Comparison of ENCODE assay signal across 9 cellular contexts in genomic region chr2:54459037-54459441, GRCh38. TPM values are rescaled to one million over a fixed set of nuclear protein-coding genes. Genes with fewer than 3 reads are reported as not detected.
DNase-seq lines count a peak whose midpoint lies in the region; TF ChIP-seq lines count a peak whose summit lies in the region.
"Had no signal": no experiment of that assay in that cellular context is flagged by ENCODE, and none has a peak within 500 bp of the region (broad histone marks: within the 10 kb centered on the region; RNA-seq: fewer than 3 reads in every experiment).

No MANE protein-coding gene starts in this region.

- no peak overlapping the region for H4K12ac ChIP-seq in trophoblast cell (ENCODE audit: low read depth, low read length)

- H3K4me2 ChIP-seq in trophoblast cell (ENCODE audit: low read length): no peak overlapping the region

- no peak overlapping the region for H3K23ac ChIP-seq in trophoblast cell (ENCODE audit: low read length)

- H4K91ac ChIP-seq in trophoblast cell (ENCODE audit: low read depth, low read length): no peak overlapping the region

- H3K27ac ChIP-seq in dorsolateral prefrontal cortex (peak overlapping the region in 53 of 59 donors; percentile 4 to 100 (median 99)), trophoblast cell (ENCODE audit: low read depth, low read length) (no peak overlapping the region)

- no peak overlapping the region for H2BK5ac ChIP-seq in trophoblast cell (ENCODE audit: low read depth, low read length, poor library complexity)

- H3K27me3 Mint-ChIP-seq in Calu3 (ENCODE audit: unreplicated experiment): no peaks in the 10 kb centered on the region

- intact Hi-C loops in Calu3 (cut with micrococcal nuclease; ENCODE audit: unreplicated experiment): loop anchor here (5.0 to 10.0 kb wide), 2 partner anchors 124 to 252 kb away; a partner anchor contains a TSS
- intact Hi-C loops in dorsolateral prefrontal cortex (cut with DNase I): loop anchor here (5.0 to 10.0 kb wide), 6 partner anchors 38 to 342 kb away; partner anchors contain the start of gene ACYP2 (in 1 of the 2)

- H3K79me1 ChIP-seq in trophoblast cell (ENCODE audit: low read length): peaks cover 18% of the 10 kb centered on the region

- peaks cover 9 to 10% of the 10 kb centered on the region in 2 experiments for H3K4me1 ChIP-seq in trophoblast cell (ENCODE audit: control insufficient read depth in 1 of 2, insufficient read depth in 2 of 2, low read length in 2 of 2)

- no peak overlapping the region for H2BK12ac ChIP-seq in trophoblast cell (ENCODE audit: low read length)

- H3K9ac ChIP-seq in trophoblast cell (ENCODE audit: low read length): no peak overlapping the region

- CTCF ChIA-PET in Calu3 (lab: Charles Lee): no interaction called here

- peak overlapping the region; percentile 97 for H3K4me3 Mint-ChIP-seq in Calu3 (ENCODE audit: low read depth, unreplicated experiment)

- H3K9me3 ChIP-seq in trophoblast cell (ENCODE audit: insufficient read depth, low read depth, low read length): no peaks in the 10 kb centered on the region

- H3K27me3 ChIP-seq in dorsolateral prefrontal cortex (no peaks in the 10 kb centered on the region), trophoblast cell (ENCODE audit: insufficient read depth, low read length) (no peaks in the 10 kb centered on the region)

- DNase-seq in Calu3 (no peak), MV-4-11 (lab: John Stamatoyannopoulos, UW) (peak; percentile 68), dorsolateral prefrontal cortex (peak in 1 of 10 donors; percentile 40), trophoblast cell (no peak), NCI-H82 (lab: John Stamatoyannopoulos, UW) (no peak), GM19238 (ENCODE audit: insufficient read length, low spot score) (no peak), activated gamma-delta T cell treated with Interleukin-2 at 50 U/mL for 16 hours (no peak), NCI-H146 (lab: John Stamatoyannopoulos, UW) (no peak)
- DNase-seq: stimulated activated CD4-positive, alpha-beta T cell treated with anti-CD3 and anti-CD28 coated beads, Interleukin-1b, Interleukin-23, amount 100 ng/mL, for 48 hours had no signal

- no peak overlapping the region for H3K18ac ChIP-seq in trophoblast cell (ENCODE audit: low read length)

- no CpG with 5 or more reads among the region's 2 CpGs for WGBS in trophoblast cell (ENCODE audit: extremely low coverage, insufficient coverage, insufficient read length)

- H3K4me3 ChIP-seq in dorsolateral prefrontal cortex (peak overlapping the region in 58 of 59 donors; percentile 65 to 97 (median 82)), trophoblast cell (ENCODE audit: low read depth, low read length) (no peak overlapping the region)

- H3K79me2 ChIP-seq in trophoblast cell (ENCODE audit: control insufficient read depth, insufficient read depth, low read length, poor library complexity): peaks cover 16% of the 10 kb centered on the region

- H2BK120ac ChIP-seq in trophoblast cell (ENCODE audit: insufficient read depth, low read length, poor library complexity): no peak overlapping the region

- H3K27ac Mint-ChIP-seq in Calu3 (ENCODE audit: unreplicated experiment): no peak overlapping the region

- no peak overlapping the region for H2AFZ ChIP-seq in trophoblast cell (ENCODE audit: insufficient read depth, low read length, poor library complexity)

- no TSS peak for BruUV-seq in Calu3 (replicated peaks; lab: Mats Ljungman, UMichigan)

- no peak overlapping the region for H4K8ac ChIP-seq in trophoblast cell (ENCODE audit: low read depth, low read length)

- H3K4ac ChIP-seq in trophoblast cell (ENCODE audit: low read depth, low read length): peak overlapping the region; percentile 29

- peaks cover 31% of the 10 kb centered on the region for H3K4me1 Mint-ChIP-seq in Calu3 (ENCODE audit: low read depth, unreplicated experiment)

- H3K36me3 ChIP-seq in trophoblast cell (ENCODE audit: control insufficient read depth in 1 of 2, insufficient read depth in 2 of 2, low read length in 2 of 2): no peaks in the 10 kb centered on the region

- no peaks in the 10 kb centered on the region for H3K9me3 Mint-ChIP-seq in Calu3 (ENCODE audit: low read depth, unreplicated experiment)

- no peak overlapping the region for H2AK5ac ChIP-seq in trophoblast cell (ENCODE audit: low read length)

- H3K36me3 Mint-ChIP-seq in Calu3 (ENCODE audit: insufficient read depth, unreplicated experiment): peaks cover 28% of the 10 kb centered on the region

- H3K14ac ChIP-seq in trophoblast cell (ENCODE audit: low read length): no peak overlapping the region

- no peak for TF ChIP-seq CTCF in Calu3 (IDR thresholded peaks at IDR 0.05; ENCODE audit: unreplicated experiment)
- TF ChIP-seq CTCF in dorsolateral prefrontal cortex (IDR thresholded peaks at IDR 0.05 in 54 of 56, conservative IDR thresholded peaks at IDR 0.05 in 2 of 56; ENCODE audit: low read depth in 1 of 56, partially characterized antibody in 56 of 56): peak in 1 of 56 donors; percentile 10

RNA-seq across cellular contexts. Expression of gene SPTBN1, which starts 2.9 kb away (rescaled TPM):
- total RNA-seq in Calu3 (2022) (611 and 687 TPM in 2 replicates), dorsolateral prefrontal cortex (100 to 1,000 TPM; 567 to 884 (median 665) TPM)
- 86.0 and 88.0 TPM in 2 replicates for polyA plus RNA-seq in trophoblast cell (2013)
